Comparison of ENCODE assay signal across 9 cellular contexts in genomic region chr7:1593091-1593866, GRCh38. TPM values are rescaled to one million over a fixed set of nuclear protein-coding genes. Genes with fewer than 3 reads are reported as not detected.
DNase-seq lines count a peak whose midpoint lies in the region; ATAC-seq, FAIRE-seq and TF ChIP-seq lines count a peak whose summit lies in the region.
"Had no signal": no experiment of that assay in that cellular context is flagged by ENCODE, and none has a peak within 500 bp of the region (broad histone marks: within the 10 kb centered on the region; RNA-seq: fewer than 3 reads in every experiment).

No MANE protein-coding gene starts in this region.

- H3K27ac ChIP-seq in WERI-Rb-1: peak overlapping the region; percentile 95

- TF ChIP-seq CTCF in GM20000 (IDR thresholded peaks at IDR 0.05; ENCODE audit: extremely low read depth, missing control alignments): peak; percentile 38
- peak; percentile 91 for TF ChIP-seq CTCF in WERI-Rb-1 (IDR thresholded peaks at IDR 0.05; ENCODE audit: low read depth, low read length)
- peak; percentile 24 for TF ChIP-seq CTCF in kidney epithelial cell (IDR thresholded peaks at IDR 0.05; ENCODE audit: insufficient read depth, low read length, poor library complexity, severe bottlenecking)

- in situ Hi-C loops in G401 (cut with HindIII; ENCODE audit: low sequenced_read_pairs): no loop called here

- TF ChIP-seq POLR2A in GM12892 (IDR thresholded peaks at IDR 0.05; ENCODE audit: low read depth, low read length): no peak
- no peak for TF ChIP-seq POLR2A in GM18505 (IDR thresholded peaks at IDR 0.05; ENCODE audit: borderline replicate concordance, extremely low read depth, insufficient read depth, insufficient read length)

- DNase-seq in CD1c-positive myeloid dendritic cell (ENCODE audit: extremely low spot score) (peak; percentile 12), GM20000 (ENCODE audit: low spot score) (no peak), WERI-Rb-1 (peak; percentile 78), kidney epithelial cell (ENCODE audit: low read depth) (no peak), GM12892 (ENCODE audit: insufficient read length) (no peak), G401 (ENCODE audit: low spot score) (no peak)

- no peaks in the 10 kb centered on the region for H3K27me3 ChIP-seq in WERI-Rb-1 (ENCODE audit: insufficient read depth, low read depth, severe bottlenecking)
- H3K27me3 ChIP-seq in kidney epithelial cell (ENCODE audit: control insufficient read depth, insufficient read depth, low read length): peaks cover 34% of the 10 kb centered on the region

- ATAC-seq in GM18505 (IDR thresholded peaks at IDR 0.05; ENCODE audit: unreplicated experiment) (no peak), HG03045 (IDR thresholded peaks at IDR 0.05; ENCODE audit: unreplicated experiment) (no peak)

- H3K9me3 ChIP-seq in WERI-Rb-1 (ENCODE audit: severe bottlenecking): peaks cover 7% of the 10 kb centered on the region

- no peak overlapping the region for H3K4me3 ChIP-seq in WERI-Rb-1 (ENCODE audit: low read depth, low read length)
- H3K4me3 ChIP-seq in kidney epithelial cell (ENCODE audit: low read depth, low read length): no peak overlapping the region

- H3K36me3 ChIP-seq in WERI-Rb-1 (no peaks in the 10 kb centered on the region), kidney epithelial cell (ENCODE audit: control insufficient read depth, insufficient read depth, low read length) (no peaks in the 10 kb centered on the region)

- no peak for FAIRE-seq in GM12892 (lab: Jason Lieb, UNC)

RNA-seq across cellular contexts. Expression of gene PSMG3, which starts 23.4 kb away (rescaled TPM):
- total RNA-seq in kidney epithelial cell: 73.9 and 79.8 TPM in 2 replicates
- polyA plus RNA-seq in GM12892 (2012; ENCODE audit: missing spikeins): 51.5 TPM
- total RNA-seq in G401 (2014; rRNA removed; shearing (Covaris generic)): 97.4 and 104 TPM in 2 replicates

RNA-seq across cellular contexts. Expression of gene TMEM184A, which starts 37.3 kb away (rescaled TPM):
- 5.7 and 5.8 TPM in 2 replicates for total RNA-seq in kidney epithelial cell
- 0.13 TPM for polyA plus RNA-seq in GM12892 (2012; ENCODE audit: missing spikeins)
- total RNA-seq in G401 (2014; rRNA removed; shearing (Covaris generic)): 0.49 and 1.8 TPM in 2 replicates
- polyA plus RNA-seq: neural cell had no signal

Comparison
In these comparisons a context has a peak if more than half of its experiments do, and no peak if none do; other contexts are left out.
1. DNase-seq: peak in CD1c-positive myeloid dendritic cell (single experiment) and WERI-Rb-1 (single experiment); none in GM20000 (single experiment), kidney epithelial cell (single experiment), GM12892 (single experiment) and G401 (single experiment).
2. CTCF ChIP-seq: peak in every context shown above with its lines; median percentile 91 in WERI-Rb-1; 38 in GM20000; 24 in kidney epithelial cell.